ENCODE assay signal across 1 cellular context in genomic region chrX:6227445-6227820, GRCh38.
TF ChIP-seq lines count a peak whose summit lies in the region.

No MANE protein-coding gene starts in this region.

TF ChIP-seq in H1, 55 proteins besides CTCF, POLR2A, EP300 and RAD21:
- no peak for TF ChIP-seq HDAC6 (IDR thresholded peaks at IDR 0.05; ENCODE audit: low read depth, low read length)
- no peak for TF ChIP-seq RNF2 (IDR thresholded peaks at IDR 0.05; ENCODE audit: borderline replicate concordance, low read depth, low read length, missing control alignments, poor library complexity, severe bottlenecking)
- no peak for TF ChIP-seq POLR2AphosphoS5 (IDR thresholded peaks at IDR 0.05; ENCODE audit: low read depth, low read length)
- no peak for TF ChIP-seq SP1 (IDR thresholded peaks at IDR 0.05; ENCODE audit: low read depth, low read length)
- no peak for TF ChIP-seq BCL11A (IDR thresholded peaks at IDR 0.05; ENCODE audit: low read depth in 2 of 2, low read length in 2 of 2)
